Comparison of ENCODE assay signal across 19 cellular contexts in the genomic region with DNA sequence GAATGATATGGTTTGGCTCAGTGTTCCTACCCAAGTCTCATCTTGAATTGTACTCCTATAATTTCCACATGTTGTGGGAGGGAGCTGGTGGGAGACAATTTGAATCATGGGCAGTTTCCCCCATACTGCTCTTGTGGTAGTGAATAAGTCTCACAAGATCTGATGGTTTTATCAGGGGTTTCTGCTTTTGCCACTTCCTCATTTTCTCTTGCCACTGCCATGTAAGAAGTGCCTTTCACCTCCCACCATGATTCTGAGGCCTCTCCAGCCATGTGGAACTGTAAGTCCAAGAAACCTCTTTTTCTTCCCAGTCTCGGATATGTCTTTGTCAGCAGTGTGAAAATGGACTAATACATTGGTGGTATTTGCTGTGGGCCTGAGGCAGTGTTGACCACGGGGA. TPM values are rescaled to one million over a fixed set of nuclear protein-coding genes. Genes with fewer than 3 reads are reported as not detected.
"Had no signal": no experiment of that assay in that cellular context is flagged by ENCODE, and none has a peak within 500 bp of the region (broad histone marks: within the 10 kb centered on the region; RNA-seq: fewer than 3 reads in every experiment).

No MANE protein-coding gene starts in this region.

RNA-seq across cellular contexts. Expression of a gene that starts 23.0 kb away (rescaled TPM):
- total RNA-seq: natural killer cell treated with Interleukin-12 subunit alpha and Interleukin-12 subunit beta and Interleukin-15 and Interleukin-18, amount 100 ng/mL, for 72 hours; neural crest cell; omental fat pad; osteocyte; pancreas; posterior vena cava; prostate gland; pulmonary artery endothelial cell; right atrium auricular region; sciatic nerve; smooth muscle cell; spleen; suprapubic skin; testis; transverse colon; upper lobe of right lung; urinary bladder; uterus had no signal
- polyA plus RNA-seq: pancreas, smooth muscle cell, spleen, thymus, urinary bladder had no signal
